1 cellular context compared by ENCODE assay signal in genomic region chr14:90383126-90383730, GRCh38.
TF ChIP-seq lines count a peak whose summit lies in the region.

No MANE protein-coding gene starts in this region.

TF ChIP-seq in GM12878, 131 proteins besides CTCF, POLR2A, EP300 and RAD21 (continued from another document):
- no peak for TF ChIP-seq E2F8 (IDR thresholded peaks at IDR 0.05; ENCODE audit: low read depth, partially characterized antibody)
- TF ChIP-seq CHD2 (IDR thresholded peaks at IDR 0.05; ENCODE audit: borderline replicate concordance, low read depth, low read length), result peak; percentile 97
- TF ChIP-seq KDM1A (IDR thresholded peaks at IDR 0.05; ENCODE audit: borderline replicate concordance), result no peak
- no peak for TF ChIP-seq HDAC6 (IDR thresholded peaks at IDR 0.05; ENCODE audit: unreplicated experiment)
- peak; percentile 93 for TF ChIP-seq TAF1 (IDR thresholded peaks at IDR 0.05; ENCODE audit: borderline replicate concordance, low read depth, low read length)
- TF ChIP-seq, protein P1, sequence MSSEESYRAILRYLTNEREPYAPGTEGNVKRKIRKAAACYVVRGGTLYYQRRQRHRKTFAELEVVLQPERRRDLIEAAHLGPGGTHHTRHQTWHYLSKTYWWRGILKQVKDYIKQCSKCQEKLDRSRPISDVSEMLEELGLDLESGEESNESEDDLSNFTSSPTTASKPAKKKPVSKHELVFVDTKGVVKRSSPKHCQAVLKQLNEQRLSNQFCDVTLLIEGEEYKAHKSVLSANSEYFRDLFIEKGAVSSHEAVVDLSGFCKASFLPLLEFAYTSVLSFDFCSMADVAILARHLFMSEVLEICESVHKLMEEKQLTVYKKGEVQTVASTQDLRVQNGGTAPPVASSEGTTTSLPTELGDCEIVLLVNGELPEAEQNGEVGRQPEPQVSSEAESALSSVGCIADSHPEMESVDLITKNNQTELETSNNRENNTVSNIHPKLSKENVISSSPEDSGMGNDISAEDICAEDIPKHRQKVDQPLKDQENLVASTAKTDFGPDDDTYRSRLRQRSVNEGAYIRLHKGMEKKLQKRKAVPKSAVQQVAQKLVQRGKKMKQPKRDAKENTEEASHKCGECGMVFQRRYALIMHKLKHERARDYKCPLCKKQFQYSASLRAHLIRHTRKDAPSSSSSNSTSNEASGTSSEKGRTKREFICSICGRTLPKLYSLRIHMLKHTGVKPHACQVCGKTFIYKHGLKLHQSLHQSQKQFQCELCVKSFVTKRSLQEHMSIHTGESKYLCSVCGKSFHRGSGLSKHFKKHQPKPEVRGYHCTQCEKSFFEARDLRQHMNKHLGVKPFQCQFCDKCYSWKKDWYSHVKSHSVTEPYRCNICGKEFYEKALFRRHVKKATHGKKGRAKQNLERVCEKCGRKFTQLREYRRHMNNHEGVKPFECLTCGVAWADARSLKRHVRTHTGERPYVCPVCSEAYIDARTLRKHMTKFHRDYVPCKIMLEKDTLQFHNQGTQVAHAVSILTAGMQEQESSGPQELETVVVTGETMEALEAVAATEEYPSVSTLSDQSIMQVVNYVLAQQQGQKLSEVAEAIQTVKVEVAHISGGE (CRISPR knock-in tag; IDR thresholded peaks at IDR 0.05), result no peak
- TF ChIP-seq JUND (IDR thresholded peaks at IDR 0.05; ENCODE audit: low read depth, low read length), result peak; percentile 51
- peak; percentile 88 for TF ChIP-seq MLLT1 (IDR thresholded peaks at IDR 0.05)
